20 cellular contexts compared by ENCODE assay signal in the genomic region with DNA sequence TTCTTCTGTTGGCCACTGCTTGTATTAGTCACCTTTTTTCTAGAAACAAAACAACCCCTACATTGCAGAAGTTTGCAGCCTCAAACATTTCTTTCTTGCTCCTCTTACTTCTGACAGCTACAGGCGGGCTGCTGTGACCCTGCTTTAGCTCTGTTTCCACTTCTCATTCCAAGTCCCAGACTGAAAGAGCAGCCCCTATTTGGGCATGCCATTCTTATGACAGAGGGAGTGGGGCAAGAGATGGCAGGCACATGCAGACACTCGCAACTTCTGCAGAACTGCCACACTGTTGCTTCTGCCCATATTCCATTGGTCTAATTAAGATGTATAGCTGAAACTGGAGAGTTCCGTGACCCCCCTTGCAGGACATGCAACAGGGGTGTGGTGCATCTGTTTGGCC.
"Had no signal": no experiment of that assay in that cellular context is flagged by ENCODE, and none has a peak within 500 bp of the region (broad histone marks: within the 10 kb centered on the region; RNA-seq: fewer than 3 reads in every experiment).

No MANE protein-coding gene starts in this region.

- ATAC-seq: effector memory CD8-positive, alpha-beta T cell; esophagus mucosa; gastroesophageal sphincter; left lung; left ventricle myocardium superior had no signal

- H3K27me3 ChIP-seq: colonic mucosa, esophagus squamous epithelium, gastroesophageal sphincter, heart left ventricle, hepatocyte, left lung had no signal

- H2AFZ ChIP-seq: hepatocyte had no signal

- H3K4me2 ChIP-seq: hepatocyte had no signal

- DNase-seq: colonic mucosa; cortex of kidney; effector CD8-positive, alpha-beta T cell; effector memory CD8-positive, alpha-beta T cell; endodermal cell; erythroblast; esophagus squamous epithelium; foreskin fibroblast; heart left ventricle; left cardiac atrium; left lung; left ventricle myocardium superior; mammary epithelial cell; mesendoderm; midbrain had no signal

- H3K4me1 ChIP-seq: colonic mucosa, esophagus squamous epithelium, gastroesophageal sphincter, left lung had no signal

- H3K9me3 ChIP-seq: colonic mucosa, esophagus squamous epithelium, gastroesophageal sphincter, heart left ventricle, left lung had no signal

- H3K36me3 ChIP-seq: colonic mucosa, esophagus squamous epithelium, gastroesophageal sphincter, heart left ventricle, left lung had no signal

- H3K79me2 ChIP-seq: hepatocyte had no signal

- H3K27ac ChIP-seq: colonic mucosa, epithelial cell of prostate, esophagus squamous epithelium, gastroesophageal sphincter, hepatocyte, left lung had no signal

- H3K4me3 ChIP-seq: colonic mucosa, esophagus squamous epithelium, gastroesophageal sphincter, heart left ventricle, hepatocyte, left lung, lung had no signal
